In the genomic region with DNA sequence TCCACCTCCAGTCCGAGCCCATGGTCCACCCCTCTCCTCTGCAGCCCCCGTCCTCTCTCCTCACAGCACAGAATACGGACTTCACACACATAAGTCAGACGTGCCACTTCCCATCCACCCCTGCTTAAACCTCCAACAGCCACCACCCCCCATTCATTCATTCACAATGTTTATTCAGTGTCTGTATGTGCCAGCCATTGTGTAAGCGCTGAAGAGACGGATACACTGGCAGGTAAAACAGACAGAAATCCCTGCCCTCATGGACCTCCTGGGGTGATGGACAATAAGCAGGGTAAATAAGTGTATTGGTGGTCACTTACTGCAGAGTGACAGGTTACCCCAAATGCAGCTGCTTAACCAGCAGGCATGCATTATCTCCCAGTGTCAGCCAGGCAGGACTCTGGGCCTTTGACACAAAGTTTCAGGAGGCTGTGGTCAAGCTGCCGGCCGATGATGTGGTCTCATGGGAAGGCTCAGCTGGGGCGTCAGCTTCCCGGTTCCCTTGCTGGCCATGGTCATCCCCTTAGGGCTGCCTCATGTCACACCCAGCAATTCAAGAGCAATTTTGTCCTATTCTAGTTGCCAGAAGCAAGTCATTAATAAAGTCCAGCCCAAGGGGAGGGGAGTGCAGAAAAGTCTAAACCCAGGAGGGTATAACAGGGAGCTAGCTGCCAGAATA, we compare ENCODE assay signal across 1 cellular context.
TF ChIP-seq lines count a peak whose summit lies in the region.

No MANE protein-coding gene starts in this region.

TF ChIP-seq in A549, 52 proteins besides CTCF, POLR2A, EP300 and RAD21:
- TF ChIP-seq EHF (CRISPR knock-in tag; IDR thresholded peaks at IDR 0.05) (no peak), ZSCAN20 (CRISPR knock-in tag; IDR thresholded peaks at IDR 0.05) (no peak), NR3C1 (IDR thresholded peaks at IDR 0.05) (no peak), MAZ (IDR thresholded peaks at IDR 0.05; ENCODE audit: borderline replicate concordance, low read depth, low read length) (no peak), FOSB (CRISPR knock-in tag; IDR thresholded peaks at IDR 0.05) (no peak), ZNF302 (CRISPR knock-in tag; IDR thresholded peaks at IDR 0.05) (no peak), KDM1A (IDR thresholded peaks at IDR 0.05; ENCODE audit: low read depth) (no peak), PBX3 (IDR thresholded peaks at IDR 0.05) (no peak), HEYL (CRISPR knock-in tag; IDR thresholded peaks at IDR 0.05) (no peak), HDAC2 (IDR thresholded peaks at IDR 0.05) (no peak), CBX2 (IDR thresholded peaks at IDR 0.05; ENCODE audit: borderline replicate concordance, low read depth) (no peak), NFE2L2 (conservative IDR thresholded peaks at IDR 0.05; ENCODE audit: low read length) (no peak), PHF8 (IDR thresholded peaks at IDR 0.05; ENCODE audit: borderline replicate concordance, low read depth) (no peak), HOXB5 (CRISPR knock-in tag; IDR thresholded peaks at IDR 0.05) (no peak), ZFP36 (IDR thresholded peaks at IDR 0.05; ENCODE audit: borderline replicate concordance, partially characterized antibody) (no peak), RCOR1 (IDR thresholded peaks at IDR 0.05; ENCODE audit: low read depth, low read length) (no peak)
- TF ChIP-seq, protein P1, sequence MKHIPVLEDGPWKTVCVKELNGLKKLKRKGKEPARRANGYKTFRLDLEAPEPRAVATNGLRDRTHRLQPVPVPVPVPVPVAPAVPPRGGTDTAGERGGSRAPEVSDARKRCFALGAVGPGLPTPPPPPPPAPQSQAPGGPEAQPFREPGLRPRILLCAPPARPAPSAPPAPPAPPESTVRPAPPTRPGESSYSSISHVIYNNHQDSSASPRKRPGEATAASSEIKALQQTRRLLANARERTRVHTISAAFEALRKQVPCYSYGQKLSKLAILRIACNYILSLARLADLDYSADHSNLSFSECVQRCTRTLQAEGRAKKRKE (CRISPR knock-in tag; IDR thresholded peaks at IDR 0.05; ENCODE audit: low read depth): no peak
TF ChIP-seq in A549: peak in this region for 0.
